In genomic region chr5:50900952-50901510, GRCh38 we compare ENCODE assay signal across 25 cellular contexts.
"Had no signal": no experiment of that assay in that cellular context is flagged by ENCODE, and none has a peak within 500 bp of the region (broad histone marks: within the 10 kb centered on the region; RNA-seq: fewer than 3 reads in every experiment).

No MANE protein-coding gene starts in this region.

- H3K36me3 ChIP-seq: adrenal gland, breast epithelium, Peyer's patch, SJSA1 had no signal

- H3K9me3 ChIP-seq: adrenal gland, body of pancreas, breast epithelium, Peyer's patch, SJSA1 had no signal

- H3K27ac ChIP-seq: adrenal gland, body of pancreas, breast epithelium, Peyer's patch, SJSA1 had no signal

- DNase-seq: activated CD4-positive, alpha-beta T cell treated with anti-CD3 and anti-CD28 coated beads for 36 hours; activated CD4-positive, alpha-beta T cell treated with anti-CD3 and anti-CD28 coated beads, Interleukin-2, amount 10 ng/mL, durations not matched to agents 7 days and 5 days; activated CD4-positive, alpha-beta T cell treated with anti-CD3 and anti-CD28 coated beads, Interleukin-2, amount 50 U/mL, for 48 hours; activated CD8-positive, alpha-beta T cell treated with anti-CD3 and anti-CD28 coated beads, Interleukin-2, amount 10 ng/mL, durations not matched to agents 7 days and 5 days; activated gamma-delta T cell treated with Interleukin-2 at 50 U/mL for 16 hours; activated naive CD4-positive, alpha-beta T cell treated with anti-CD3 and anti-CD28 coated beads for 36 hours; activated T-cell treated with anti-CD3 and anti-CD28 coated beads, Interleukin-2, amount 50 U/mL, for 24 hours; adrenal gland; body of pancreas; NCI-H1105; NCI-H1417 treated with DMSO at 0.1 percent for 48 hours; NCI-H187 treated with DMSO at 0.1 percent for 48 hours; NCI-H2081; NCI-H345; NCI-H524 treated with DMSO at 0.1 percent for 48 hours; PC-3; Peyer's patch; RPMI8226; SHP77 treated with DMSO at 0.1 percent for 48 hours had no signal

- FAIRE-seq: astrocyte had no signal

- H3K4me1 ChIP-seq: adrenal gland, body of pancreas, breast epithelium, Peyer's patch, SJSA1 had no signal

- H3K4me3 ChIP-seq: adrenal gland, body of pancreas, breast epithelium, Peyer's patch, SJSA1 had no signal

- H3K27me3 ChIP-seq: adrenal gland, body of pancreas, breast epithelium, Peyer's patch, SJSA1 had no signal

- ATAC-seq: activated CD4-positive, alpha-beta T cell treated with anti-CD3 and anti-CD28 coated beads for 36 hours; activated CD4-positive, CD25-positive, alpha-beta regulatory T cell treated with anti-CD3 and anti-CD28 coated beads, Interleukin-2, amount 50 U/mL, for 24 hours; activated CD8-positive, alpha-beta T cell treated with anti-CD3 and anti-CD28 coated beads, Interleukin-2, amount 10 ng/mL, durations not matched to agents 7 days and 5 days; activated naive CD4-positive, alpha-beta T cell treated with anti-CD3 and anti-CD28 coated beads, Interleukin-2, amount 50 U/mL, for 72 hours; body of pancreas; PC-3; WTC11 had no signal
